Comparison of ENCODE assay signal across 8 cellular contexts in the genomic region with DNA sequence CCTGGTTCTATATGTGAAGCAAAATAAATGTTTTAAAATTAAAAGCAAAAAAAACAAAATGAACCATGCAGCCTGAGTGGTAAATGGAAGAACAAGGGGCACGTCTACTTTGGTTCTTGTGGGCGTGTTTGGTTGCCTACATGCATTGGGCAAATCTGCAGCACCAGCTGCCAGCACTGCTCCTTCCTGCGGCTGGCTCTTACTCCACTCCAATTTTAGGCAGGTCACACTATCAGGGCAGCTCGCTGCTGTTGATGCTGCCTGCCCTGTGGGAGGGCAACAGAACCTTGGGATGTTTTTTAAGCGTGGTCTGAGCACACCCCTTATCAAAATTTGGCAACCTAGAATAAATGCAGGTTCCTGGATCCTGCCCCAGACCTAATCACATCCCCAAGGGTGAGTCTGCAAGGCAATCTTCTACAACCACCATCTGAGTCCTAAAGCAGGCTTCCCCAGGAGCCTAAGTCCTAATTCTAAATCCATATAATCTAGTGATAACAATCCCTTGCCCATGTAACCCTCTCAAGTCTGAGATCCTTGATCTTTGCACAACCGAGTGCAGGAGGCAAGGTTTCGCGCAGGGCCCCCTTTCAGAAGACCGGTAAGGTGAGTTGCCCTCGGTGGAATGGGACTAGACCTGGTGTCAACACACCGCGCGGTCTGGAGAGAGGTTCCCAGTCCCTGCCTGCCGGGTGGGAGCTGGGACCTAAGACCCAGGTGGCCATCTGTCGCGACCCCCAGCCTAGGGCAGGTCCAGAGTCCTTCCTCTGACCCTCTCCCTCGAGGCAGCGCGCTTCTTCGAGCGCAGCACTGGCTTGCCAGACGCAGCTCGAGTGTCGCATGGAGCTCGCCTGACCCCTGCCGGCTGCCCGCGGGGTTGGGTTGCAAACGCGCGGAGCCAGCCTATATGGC. TPM values are rescaled to one million over a fixed set of nuclear protein-coding genes. Genes with fewer than 3 reads are reported as not detected.
A peak's percentile ranks its signal among the peaks of the same experiment; 100 is the strongest.
DNase-seq lines count a peak whose midpoint lies in the region; ATAC-seq and TF ChIP-seq lines count a peak whose summit lies in the region.

No MANE protein-coding gene starts in this region.

- H3K9me3 Mint-ChIP-seq in HFFc6: no peaks in the 10 kb centered on the region
- no peaks in the 10 kb centered on the region for H3K9me3 Mint-ChIP-seq in activated CD8-positive, alpha-beta T cell treated with anti-CD3 and anti-CD28 coated beads for 36 hours

- ATAC-seq in activated CD8-positive, alpha-beta T cell treated with anti-CD3 and anti-CD28 coated beads for 36 hours: peak; percentile 99

- H3K27me3 Mint-ChIP-seq in HFFc6 (ENCODE audit: insufficient read depth): peaks cover 5% of the 10 kb centered on the region
- H3K27me3 Mint-ChIP-seq in activated CD8-positive, alpha-beta T cell treated with anti-CD3 and anti-CD28 coated beads for 36 hours: no peaks in the 10 kb centered on the region

- in situ Hi-C loops in G401 (cut with HindIII; ENCODE audit: low sequenced_read_pairs): no loop called here

- H3K4me1 Mint-ChIP-seq in HFFc6 (ENCODE audit: low read depth): peaks cover 11% of the 10 kb centered on the region
- peaks cover 5% of the 10 kb centered on the region for H3K4me1 Mint-ChIP-seq in activated CD8-positive, alpha-beta T cell treated with anti-CD3 and anti-CD28 coated beads for 36 hours (ENCODE audit: low read depth)

- H3K36me3 Mint-ChIP-seq in HFFc6 (ENCODE audit: low read depth): peaks cover 8% of the 10 kb centered on the region; the same call in 1 of the 2 replicates
- peaks cover 2% of the 10 kb centered on the region for H3K36me3 Mint-ChIP-seq in activated CD8-positive, alpha-beta T cell treated with anti-CD3 and anti-CD28 coated beads for 36 hours (ENCODE audit: low read depth)

- peak; percentile 92 for TF ChIP-seq CTCF in HFFc6 (IDR thresholded peaks at IDR 0.05)
- TF ChIP-seq CTCF in activated CD8-positive, alpha-beta T cell treated with anti-CD3 and anti-CD28 coated beads for 36 hours (IDR thresholded peaks at IDR 0.05): peak; percentile 96

- intact Hi-C loops in activated CD8-positive, alpha-beta T cell treated with anti-CD3 and anti-CD28 coated beads for 36 hours (cut with micrococcal nuclease): loop anchor here (2.0 kb wide), 1 partner anchor 77 kb away; no protein-coding TSS in a partner anchor

- no peak overlapping the region for H3K27ac Mint-ChIP-seq in HFFc6
- no peak overlapping the region for H3K27ac Mint-ChIP-seq in activated CD8-positive, alpha-beta T cell treated with anti-CD3 and anti-CD28 coated beads for 36 hours

- peak overlapping the region; percentile 9; the same call in 1 of the 2 replicates for H3K4me3 Mint-ChIP-seq in HFFc6
- no peak overlapping the region for H3K4me3 Mint-ChIP-seq in activated CD8-positive, alpha-beta T cell treated with anti-CD3 and anti-CD28 coated beads for 36 hours

- POLR2A ChIA-PET in activated CD8-positive, alpha-beta T cell treated with anti-CD3 and anti-CD28 coated beads for 36 hours (lab: Charles Lee): interaction anchor here (0.8 to 2.7 kb wide), 4 partner anchors 54 to 83 kb away, joined by 3 to 7 read pairs (median 4); no protein-coding TSS in a partner anchor

- CTCF ChIA-PET in activated CD8-positive, alpha-beta T cell treated with anti-CD3 and anti-CD28 coated beads for 36 hours (lab: Charles Lee): interaction anchor here (0.6 to 12.3 kb wide), 35 partner anchors 12 to 147 kb away, joined by 3 to 205 read pairs (median 5); a partner anchor contains a TSS

- DNase-seq in G401 (ENCODE audit: low spot score) (peak; percentile 78), HFFc6 (peak; percentile 43), NCI-H748 treated with DMSO at 0.1 percent for 48 hours (lab: John Stamatoyannopoulos, UW) (peak; percentile 5), mesenteric fat pad (ENCODE audit: low spot score) (peak; percentile 94), NCI-H187 treated with DMSO at 0.1 percent for 48 hours (lab: John Stamatoyannopoulos, UW) (no peak)
- peak; percentile 86 for DNase-seq in activated CD8-positive, alpha-beta T cell treated with anti-CD3 and anti-CD28 coated beads for 36 hours
- peak; percentile 65 for DNase-seq in effector CD8-positive, alpha-beta T cell (lab: John Stamatoyannopoulos, UW)
- DNase-seq in stimulated activated CD8-positive, alpha-beta memory T cell treated with anti-CD3 and anti-CD28 coated beads, Interleukin-2, amount 100 ng/mL, for 1 hour (ENCODE audit: low read depth in 2 of 2): peak; percentile 62 to 65

RNA-seq across cellular contexts. Expression of a gene that starts 15.9 kb away (rescaled TPM):
- total RNA-seq in G401 (2014; rRNA removed; shearing (Covaris generic)): 91.8 and 111 TPM in 2 replicates
- 10 to 100 TPM; 48.5 to 69.9 (median 50.4) TPM for total RNA-seq in HFFc6 (2021; fragmentation: NEBNext Ultra II Directional; extraction: Animal tissue kit (Norgen Biotek cat#: 25700))
- 10 to 100 TPM; 56.9 to 65.0 TPM for total RNA-seq in activated CD8-positive, alpha-beta T cell treated with anti-CD3 and anti-CD28 coated beads for 36 hours
- 45.3 TPM for total RNA-seq in mesenteric fat pad

RNA-seq across cellular contexts. Expression of a gene that starts 19.3 kb away (rescaled TPM):
- total RNA-seq in G401 (2014; rRNA removed; shearing (Covaris generic)): 33.8 and 37.2 TPM in 2 replicates
- total RNA-seq in HFFc6 (2021; fragmentation: NEBNext Ultra II Directional; extraction: Animal tissue kit (Norgen Biotek cat#: 25700)): 10 to 100 TPM; 12.7 to 14.4 (median 14.2) TPM
- total RNA-seq in activated CD8-positive, alpha-beta T cell treated with anti-CD3 and anti-CD28 coated beads for 36 hours: 10 to 100 TPM; 14.7 to 17.6 TPM
- total RNA-seq in mesenteric fat pad: 16.2 TPM

RNA-seq across cellular contexts. Expression of a gene that starts 39.0 kb away (rescaled TPM):
- total RNA-seq in G401 (2014; rRNA removed; shearing (Covaris generic)): 123 and 146 TPM in 2 replicates
- total RNA-seq in HFFc6 (2021; fragmentation: NEBNext Ultra II Directional; extraction: Animal tissue kit (Norgen Biotek cat#: 25700)): 10 to 100 TPM; 26.2 to 49.7 (median 47.5) TPM
- 10 to 100 TPM; 54.2 to 55.0 TPM for total RNA-seq in activated CD8-positive, alpha-beta T cell treated with anti-CD3 and anti-CD28 coated beads for 36 hours
- 16.5 TPM for total RNA-seq in mesenteric fat pad

RNA-seq across cellular contexts. Expression of a gene that starts 49.3 kb away (rescaled TPM):
- total RNA-seq in G401 (2014; rRNA removed; shearing (Covaris generic)): 5.8 and 6.5 TPM in 2 replicates
- total RNA-seq in HFFc6 (2021; fragmentation: NEBNext Ultra II Directional; extraction: Animal tissue kit (Norgen Biotek cat#: 25700)): 10 to 100 TPM; 26.3 to 32.5 (median 28.4) TPM
- 1 to 10 TPM; 4.3 to 5.1 TPM for total RNA-seq in activated CD8-positive, alpha-beta T cell treated with anti-CD3 and anti-CD28 coated beads for 36 hours
- total RNA-seq in mesenteric fat pad: 10.9 TPM
